14 cellular contexts compared by ENCODE assay signal in the genomic region with DNA sequence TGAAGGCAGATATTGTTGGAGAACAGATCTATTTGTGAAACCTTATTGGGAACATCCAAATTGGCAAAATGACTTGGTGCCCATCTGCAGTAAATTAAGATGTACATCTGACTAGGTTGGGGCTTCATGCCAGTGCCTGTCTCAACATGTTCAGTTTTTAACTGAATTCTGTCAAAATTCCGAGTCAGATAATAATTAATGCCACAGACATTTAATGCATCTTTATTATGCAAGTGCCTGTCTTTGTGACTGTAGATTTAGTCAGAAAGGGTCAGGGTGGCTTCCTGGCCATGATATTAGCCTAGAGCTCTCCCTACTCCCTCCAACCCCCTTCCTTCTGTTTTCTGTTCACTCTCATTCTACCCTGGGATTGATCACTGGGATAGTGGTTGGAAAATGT.
DNase-seq lines count a peak whose midpoint lies in the region; TF ChIP-seq lines count a peak whose summit lies in the region.
"Had no signal": no experiment of that assay in that cellular context is flagged by ENCODE, and none has a peak within 500 bp of the region (broad histone marks: within the 10 kb centered on the region; RNA-seq: fewer than 3 reads in every experiment).

No MANE protein-coding gene starts in this region.

- TF ChIP-seq CTCF in mesothelial cell of epicardium (IDR thresholded peaks at IDR 0.05; ENCODE audit: unreplicated experiment) = no peak

- H3K4me1 Mint-ChIP-seq in mesothelial cell of epicardium = peaks cover 3% of the 10 kb centered on the region

- H3K4me3 Mint-ChIP-seq in mesothelial cell of epicardium = no peak overlapping the region
- H3K4me3 Mint-ChIP-seq: CD8-positive, alpha-beta T cell had no signal

- no peak overlapping the region for H3K27ac Mint-ChIP-seq in mesothelial cell of epicardium
- H3K27ac Mint-ChIP-seq: CD8-positive, alpha-beta T cell had no signal

- DNase-seq in HPDE6-E6E7 (ENCODE audit: extremely low spot score) (peak; percentile 19), NCI-H446 treated with DMSO at 0.1 percent for 48 hours (lab: John Stamatoyannopoulos, UW) (peak; percentile 98), cerebellar cortex (ENCODE audit: low spot score) (peak; percentile 34), fibroblast of the conjunctiva (ENCODE audit: low read depth) (peak; percentile 28), mesothelial cell of epicardium (ENCODE audit: low spot score in 2 of 2, unreplicated experiment in 2 of 2) (no peak), iPS-NIHi7 (ENCODE audit: extremely low spot score) (no peak)
- no peak for DNase-seq in activated effector memory CD4-positive, alpha-beta T cell treated with anti-CD3 and anti-CD28 coated beads, Interleukin-2, amount 50 U/mL, for 16 hours
- DNase-seq: BE2C; CD8-positive, alpha-beta T cell; GF-D8; KG1; NCI-H1048; NCI-H187; NCI-H748 treated with DMSO at 0.1 percent for 48 hours had no signal

- H3K27me3 Mint-ChIP-seq in mesothelial cell of epicardium (ENCODE audit: low read depth) = no peaks in the 10 kb centered on the region

- H3K36me3 Mint-ChIP-seq in mesothelial cell of epicardium = no peaks in the 10 kb centered on the region
- H3K36me3 Mint-ChIP-seq: CD8-positive, alpha-beta T cell had no signal

- no peaks in the 10 kb centered on the region for H3K9me3 Mint-ChIP-seq in mesothelial cell of epicardium

Comparison
In these comparisons a context has a peak if more than half of its experiments do, and no peak if none do; other contexts are left out.
1. DNase-seq: peak in HPDE6-E6E7 (single experiment), NCI-H446 treated with DMSO at 0.1 percent for 48 hours (single experiment), cerebellar cortex (single experiment) and fibroblast of the conjunctiva (single experiment); none in mesothelial cell of epicardium (0 of 2), iPS-NIHi7 (single experiment) and activated effector memory CD4-positive, alpha-beta T cell treated with anti-CD3 and anti-CD28 coated beads, Interleukin-2, amount 50 U/mL, for 16 hours (single experiment).